In the genomic region with DNA sequence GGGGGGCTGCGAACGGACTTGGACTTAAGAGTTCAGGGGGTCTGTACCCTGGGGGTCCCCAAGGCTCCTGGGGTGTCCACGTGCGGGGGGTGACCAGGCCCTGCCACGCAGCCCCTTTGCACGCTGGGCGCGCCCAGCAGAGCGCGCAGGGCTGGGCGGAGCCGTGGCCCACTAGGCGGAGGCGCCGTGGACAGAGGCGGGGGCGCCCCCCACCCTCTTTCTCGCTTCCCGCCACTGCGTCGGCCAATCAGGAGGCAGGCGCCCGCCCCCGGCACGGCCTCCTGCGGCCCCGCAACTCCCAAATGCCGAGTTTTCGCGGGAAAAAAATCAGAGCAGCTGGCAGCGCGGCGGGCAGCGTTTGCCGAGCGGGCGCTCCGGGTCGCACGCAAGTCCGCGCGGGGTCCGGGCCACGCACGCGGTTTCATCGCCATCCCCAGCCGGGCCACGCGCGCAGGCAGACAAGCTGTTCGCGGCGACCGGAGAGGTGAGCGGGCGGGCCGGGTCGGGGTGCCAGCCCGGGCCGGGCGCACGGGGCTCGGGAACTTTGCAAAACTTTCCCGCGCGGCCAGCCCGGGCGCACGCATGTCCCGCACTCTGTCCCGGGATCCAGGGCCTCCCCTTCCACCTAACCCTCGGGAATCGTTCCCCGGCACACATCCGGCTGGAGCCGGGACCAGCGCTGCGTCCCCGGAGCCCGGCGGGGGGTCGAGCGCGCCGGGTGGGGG, we compare ENCODE assay signal across 8 cellular contexts. TPM values are rescaled to one million over a fixed set of nuclear protein-coding genes. Genes with fewer than 3 reads are reported as not detected.
DNase-seq lines count a peak whose midpoint lies in the region; ATAC-seq and TF ChIP-seq lines count a peak whose summit lies in the region.

TSS of gene UHRF1 (plus strand) at position 330 of the 725 bp plus-strand sequence. CDS start 1,385 bp downstream, outside the sequence.

- H3K27me3 ChIP-seq in SJSA1 (replicated peaks) (no peaks in the 10 kb centered on the region), suprapubic skin (no peaks in the 10 kb centered on the region)

- DNase-seq in AG10803 (ENCODE audit: low read depth) (no peak), HuH-7.5 (ENCODE audit: low spot score) (peak; percentile 78), SJSA1 (ENCODE audit: low read depth in 1 of 2, low spot score in 2 of 2) (peak; percentile 76 to 86), caudate nucleus (lab: John Stamatoyannopoulos, UW) (no peak), mucosa of descending colon (peak; percentile 7 to 61 (median 34)), suprapubic skin (ENCODE audit: low spot score in 2 of 2) (no peak), activated gamma-delta T cell (lab: John Stamatoyannopoulos, UW) (no peak)

- H3K9me3 ChIP-seq in SJSA1 (replicated peaks) (peaks cover 3% of the 10 kb centered on the region; the same call in 1 of the 2 replicates), mucosa of descending colon (no peaks in the 10 kb centered on the region), suprapubic skin (no peaks in the 10 kb centered on the region)

- H3K4me3 ChIP-seq in AG10803 (ENCODE audit: low read length) (peak within 1 kb of the TSS; percentile 61), SJSA1 (peak within 1 kb of the TSS; percentile 92), mucosa of descending colon (peak within 1 kb of the TSS; percentile 42), suprapubic skin (peak within 1 kb of the TSS; percentile 85)

- ATAC-seq in mucosa of descending colon, result peak; percentile 32

- TF ChIP-seq POLR2A in GM15510 (IDR thresholded peaks at IDR 0.05; ENCODE audit: borderline replicate concordance, extremely low read depth, insufficient read length) (peak; percentile 70), suprapubic skin (IDR thresholded peaks at IDR 0.05) (no peak)

- intact Hi-C loops in mucosa of descending colon (cut with DNase I, micrococcal nuclease), result no loop called here

- H3K36me3 ChIP-seq in SJSA1 (peaks cover 48% of the 10 kb centered on the region), mucosa of descending colon (ENCODE audit: low read depth) (no peaks in the 10 kb centered on the region), suprapubic skin (no peaks in the 10 kb centered on the region)

- H3K4me1 ChIP-seq in SJSA1 (replicated peaks) (peaks cover 42% of the 10 kb centered on the region), mucosa of descending colon (ENCODE audit: low read depth) (peaks cover 17% of the 10 kb centered on the region), suprapubic skin (peaks cover 41% of the 10 kb centered on the region)

- WGBS in suprapubic skin, result 19% methylated on average over 3 of the region's 87 CpGs

- no peak for TF ChIP-seq EP300 in suprapubic skin (IDR thresholded peaks at IDR 0.05)

- peak within 1 kb of the TSS; percentile 89 for H3K27ac ChIP-seq in SJSA1
- peak within 1 kb of the TSS; percentile 80 for H3K27ac ChIP-seq in caudate nucleus (ENCODE audit: low read depth, low read length)
- peak within 1 kb of the TSS; percentile 38 for H3K27ac ChIP-seq in suprapubic skin

- TF ChIP-seq CTCF in AG10803 (conservative IDR thresholded peaks at IDR 0.05; ENCODE audit: low read length), result no peak
- no peak for TF ChIP-seq CTCF in mucosa of descending colon (IDR thresholded peaks at IDR 0.05)
- TF ChIP-seq CTCF in suprapubic skin (IDR thresholded peaks at IDR 0.05), result no peak

RNA-seq across cellular contexts. Expression of gene UHRF1, which starts in this region (rescaled TPM):
- 65.8 and 85.8 TPM in 2 replicates for total RNA-seq in SJSA1 (2014; rRNA removed; shearing (Covaris generic))
- 10 to 100 TPM in 1 of 3 donors, 1 to 10 TPM in 2; 3.2 to 13.4 (median 4.2) TPM for total RNA-seq in mucosa of descending colon
- total RNA-seq in suprapubic skin, result 1 to 10 TPM in 3 of 4 donors, under 1 TPM in 1; 0.40 to 3.7 (median 2.8) TPM

Comparison
In these comparisons a context has a peak if more than half of its experiments do, and no peak if none do; other contexts are left out.
1. DNase-seq: peak in HuH-7.5 (single experiment), SJSA1 (2 of 2) and mucosa of descending colon (3 of 3); none in AG10803 (single experiment), caudate nucleus (0 of 61), suprapubic skin (0 of 2) and activated gamma-delta T cell (single experiment).
2. H3K4me3 ChIP-seq: peak in every context shown above with its lines; median percentile 92 in SJSA1; 85 in suprapubic skin; 61 in AG10803; 42 in mucosa of descending colon.
3. H3K27ac ChIP-seq: peak in every context shown above with its lines; median percentile 89 in SJSA1; 80 in caudate nucleus; 38 in suprapubic skin.